Comparison of ENCODE assay signal across 25 cellular contexts in genomic region chr18:7369006-7369405, GRCh38.
DNase-seq lines count a peak whose midpoint lies in the region; ATAC-seq and TF ChIP-seq lines count a peak whose summit lies in the region.
"Had no signal": no experiment of that assay in that cellular context is flagged by ENCODE, and none has a peak within 500 bp of the region (broad histone marks: within the 10 kb centered on the region; RNA-seq: fewer than 3 reads in every experiment).

No MANE protein-coding gene starts in this region.

- ATAC-seq in GM23338 (no peak), HG02840 (IDR thresholded peaks at IDR 0.05; ENCODE audit: low FRiP score, unreplicated experiment) (no peak), GM18505 (IDR thresholded peaks at IDR 0.05; ENCODE audit: unreplicated experiment) (no peak)
- ATAC-seq: mucosa of descending colon, WTC11 had no signal

- H3K4me2 ChIP-seq in GM23338, result no peak overlapping the region

- no peaks in the 10 kb centered on the region for H3K4me1 ChIP-seq in GM23338 (ENCODE audit: insufficient read depth)

- H3K79me2 ChIP-seq in GM23338 (replicated peaks; ENCODE audit: insufficient read depth), result no peaks in the 10 kb centered on the region

- peaks cover 4% of the 10 kb centered on the region; the same call in 1 of the 3 replicates for H3K9me3 Mint-ChIP-seq in GM23338
- no peaks in the 10 kb centered on the region for H3K9me3 Mint-ChIP-seq in endothelial cell (ENCODE audit: unreplicated experiment)
- H3K9me3 Mint-ChIP-seq in nephron progenitor cell, result peaks cover 6% of the 10 kb centered on the region

- no peaks in the 10 kb centered on the region for H3K36me3 Mint-ChIP-seq in GM23338 (ENCODE audit: low read depth)
- H3K36me3 Mint-ChIP-seq in endothelial cell (ENCODE audit: low read depth, unreplicated experiment), result no peaks in the 10 kb centered on the region
- no peaks in the 10 kb centered on the region for H3K36me3 Mint-ChIP-seq in nephron progenitor cell (ENCODE audit: low read depth)
- H3K36me3 Mint-ChIP-seq: activated naive CD8-positive, alpha-beta T cell treated with anti-CD3 and anti-CD28 coated beads, Interleukin-2, amount 10 ng/mL, durations not matched to agents 7 days and 5 days; CD4-positive, CD25-positive, alpha-beta regulatory T cell; WTC11 had no signal

- no peak overlapping the region for H3K4me3 Mint-ChIP-seq in GM23338
- no peak overlapping the region for H3K4me3 Mint-ChIP-seq in endothelial cell (ENCODE audit: unreplicated experiment)
- no peak overlapping the region for H3K4me3 Mint-ChIP-seq in nephron progenitor cell
- H3K4me3 Mint-ChIP-seq: activated naive CD8-positive, alpha-beta T cell treated with anti-CD3 and anti-CD28 coated beads, Interleukin-2, amount 10 ng/mL, durations not matched to agents 7 days and 5 days; CD4-positive, CD25-positive, alpha-beta regulatory T cell; WTC11 had no signal

- no peaks in the 10 kb centered on the region for H4K20me1 ChIP-seq in GM23338 (replicated peaks; ENCODE audit: insufficient read depth)

- DNase-seq in GM23338 (ENCODE audit: low spot score), result peak; percentile 16
- DNase-seq in NCI-H69 (lab: John Stamatoyannopoulos, UW), result peak; percentile 21
- DNase-seq in endothelial cell (ENCODE audit: low spot score), result peak; percentile 43
- DNase-seq in lung microvascular endothelial cell (ENCODE audit: low read depth in 2 of 2), result peak; percentile 90 to 91
- no peak for DNase-seq in ureter (ENCODE audit: low spot score)
- DNase-seq in nephron progenitor cell, result no peak
- DNase-seq: activated CD4-positive, alpha-beta T cell treated with anti-CD3 and anti-CD28 coated beads, Interleukin-2, amount 50 U/mL, for 4 hours; activated CD8-positive, alpha-beta memory T cell treated with anti-CD3 and anti-CD28 coated beads, Interleukin-2, amount 50 U/mL, for 4 hours; activated naive CD8-positive, alpha-beta T cell treated with anti-CD3 and anti-CD28 coated beads, Interleukin-2, amount 10 ng/mL, durations not matched to agents 7 days and 5 days; CD4-positive, CD25-positive, alpha-beta regulatory T cell; DMS153; KBM-7; mucosa of descending colon; NCI-H1436 treated with DMSO at 0.1 percent for 48 hours; NK-92 treated with Interleukin-12 subunit alpha and Interleukin-12 subunit beta, amount 100 ng/mL, for 24 hours; Peyer's patch; stimulated activated CD4-positive, alpha-beta T cell treated with anti-CD3 and anti-CD28 coated beads, Interleukin-4, amount 100 ng/mL, for 24 hours; stimulated activated naive CD4-positive, alpha-beta T cell treated with Interleukin-2 at 50 U/mL for 16 hours; T-helper 2 cell; thyroid gland had no signal

- no peaks in the 10 kb centered on the region for H3K27me3 ChIP-seq in GM23338 (ENCODE audit: insufficient read depth)
- H3K27me3 ChIP-seq: Peyer's patch, thyroid gland had no signal

- no peak overlapping the region for H3K27ac ChIP-seq in GM23338 (ENCODE audit: low read depth)
- H3K27ac ChIP-seq: neutrophil had no signal

- TF ChIP-seq POLR2A in GM18505 (IDR thresholded peaks at IDR 0.05; ENCODE audit: borderline replicate concordance, extremely low read depth, insufficient read depth, insufficient read length), result no peak

- H3K4me3 ChIP-seq in GM23338, result no peak overlapping the region
- H3K4me3 ChIP-seq: mucosa of descending colon, Peyer's patch, prostate gland, thyroid gland had no signal

- TF ChIP-seq CTCF in GM23338 (conservative IDR thresholded peaks at IDR 0.05; ENCODE audit: low read depth in 2 of 2), result no peak
- no peak for TF ChIP-seq CTCF in endothelial cell (IDR thresholded peaks at IDR 0.05; ENCODE audit: unreplicated experiment)
- TF ChIP-seq CTCF in nephron progenitor cell (IDR thresholded peaks at IDR 0.05), result no peak

- no peaks in the 10 kb centered on the region for H3K36me3 ChIP-seq in GM23338 (ENCODE audit: insufficient read depth)
- H3K36me3 ChIP-seq: neutrophil, Peyer's patch, prostate gland, thyroid gland had no signal

- H3K4me1 Mint-ChIP-seq in GM23338, result peaks cover 5% of the 10 kb centered on the region; the same call in 2 of the 3 replicates
- peaks cover 64% of the 10 kb centered on the region for H3K4me1 Mint-ChIP-seq in endothelial cell (ENCODE audit: unreplicated experiment)
- peaks cover 26% of the 10 kb centered on the region for H3K4me1 Mint-ChIP-seq in nephron progenitor cell
- H3K4me1 Mint-ChIP-seq: activated naive CD8-positive, alpha-beta T cell treated with anti-CD3 and anti-CD28 coated beads, Interleukin-2, amount 10 ng/mL, durations not matched to agents 7 days and 5 days had no signal

- peaks cover 5% of the 10 kb centered on the region for H3K27me3 Mint-ChIP-seq in GM23338 (ENCODE audit: insufficient read depth, low read depth, poor library complexity)
- peaks cover 2% of the 10 kb centered on the region for H3K27me3 Mint-ChIP-seq in endothelial cell (ENCODE audit: unreplicated experiment)
- H3K27me3 Mint-ChIP-seq in nephron progenitor cell (ENCODE audit: low read depth, poor library complexity), result no peaks in the 10 kb centered on the region
- H3K27me3 Mint-ChIP-seq: activated naive CD8-positive, alpha-beta T cell treated with anti-CD3 and anti-CD28 coated beads, Interleukin-2, amount 10 ng/mL, durations not matched to agents 7 days and 5 days; CD4-positive, CD25-positive, alpha-beta regulatory T cell had no signal

- no peak overlapping the region for H3K27ac Mint-ChIP-seq in GM23338
- H3K27ac Mint-ChIP-seq in endothelial cell (ENCODE audit: unreplicated experiment), result peak overlapping the region; percentile 98
- no peak overlapping the region for H3K27ac Mint-ChIP-seq in nephron progenitor cell
- H3K27ac Mint-ChIP-seq: activated naive CD8-positive, alpha-beta T cell treated with anti-CD3 and anti-CD28 coated beads, Interleukin-2, amount 10 ng/mL, durations not matched to agents 7 days and 5 days; CD4-positive, CD25-positive, alpha-beta regulatory T cell; WTC11 had no signal

- H2AFZ ChIP-seq in GM23338, result no peak overlapping the region

- H3K9me2 ChIP-seq in GM23338 (ENCODE audit: insufficient read depth), result no peaks in the 10 kb centered on the region

- no peaks in the 10 kb centered on the region for H3F3A ChIP-seq in GM23338 (replicated peaks; ENCODE audit: low read depth)

TF ChIP-seq in GM23338, 12 proteins besides CTCF, POLR2A, EP300 and RAD21 (continues in another document):
- TF ChIP-seq POLR2AphosphoS5 (IDR thresholded peaks at IDR 0.05; ENCODE audit: low read depth) (no peak), NANOG (IDR thresholded peaks at IDR 0.05; ENCODE audit: borderline replicate concordance) (no peak), ZNF331 (CRISPR knock-in tag; IDR thresholded peaks at IDR 0.05; ENCODE audit: low read depth) (no peak), STAT1 (IDR thresholded peaks at IDR 0.05; ENCODE audit: unreplicated experiment) (no peak), CREB1 (CRISPR knock-in tag; IDR thresholded peaks at IDR 0.05; ENCODE audit: low read depth) (no peak), REST (IDR thresholded peaks at IDR 0.05; ENCODE audit: unreplicated experiment) (no peak), ZNF114 (CRISPR knock-in tag; IDR thresholded peaks at IDR 0.05) (no peak), EZH2phosphoT487 (IDR thresholded peaks at IDR 0.05; ENCODE audit: unreplicated experiment) (no peak), JUNB (IDR thresholded peaks at IDR 0.05; ENCODE audit: unreplicated experiment) (no peak)
- TF ChIP-seq, protein P1, sequence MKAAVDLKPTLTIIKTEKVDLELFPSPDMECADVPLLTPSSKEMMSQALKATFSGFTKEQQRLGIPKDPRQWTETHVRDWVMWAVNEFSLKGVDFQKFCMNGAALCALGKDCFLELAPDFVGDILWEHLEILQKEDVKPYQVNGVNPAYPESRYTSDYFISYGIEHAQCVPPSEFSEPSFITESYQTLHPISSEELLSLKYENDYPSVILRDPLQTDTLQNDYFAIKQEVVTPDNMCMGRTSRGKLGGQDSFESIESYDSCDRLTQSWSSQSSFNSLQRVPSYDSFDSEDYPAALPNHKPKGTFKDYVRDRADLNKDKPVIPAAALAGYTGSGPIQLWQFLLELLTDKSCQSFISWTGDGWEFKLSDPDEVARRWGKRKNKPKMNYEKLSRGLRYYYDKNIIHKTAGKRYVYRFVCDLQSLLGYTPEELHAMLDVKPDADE (IDR thresholded peaks at IDR 0.05), result no peak

Comparison
In these comparisons a context has a peak if more than half of its experiments do, and no peak if none do; other contexts are left out.
1. DNase-seq: peak in GM23338 (single experiment), NCI-H69 (single experiment), endothelial cell (single experiment) and lung microvascular endothelial cell (2 of 2); none in ureter (single experiment) and nephron progenitor cell (single experiment).